15 cellular contexts compared by ENCODE assay signal in the genomic region with DNA sequence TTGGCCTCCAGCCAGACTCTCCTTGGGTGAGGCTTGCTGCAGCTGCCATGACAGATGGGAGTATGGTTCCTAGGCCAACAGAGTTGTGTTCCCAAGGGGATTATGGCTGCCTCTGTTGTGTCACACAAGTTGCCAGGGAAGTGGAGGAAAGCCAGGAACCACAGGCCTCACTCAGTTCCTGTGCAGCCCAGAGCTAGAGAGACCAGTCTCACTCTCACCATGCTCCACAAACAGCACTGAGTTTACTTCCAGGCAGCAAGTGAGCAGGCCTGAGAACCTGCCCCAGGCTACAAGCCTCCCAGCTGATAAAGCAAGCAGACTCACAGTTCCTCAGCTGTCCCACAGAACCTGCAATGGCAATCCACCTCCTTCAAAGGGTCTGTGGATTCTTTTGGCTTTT.
A peak's percentile ranks its signal among the peaks of the same experiment; 100 is the strongest.
DNase-seq lines count a peak whose midpoint lies in the region; ATAC-seq and TF ChIP-seq lines count a peak whose summit lies in the region.
"Had no signal": no experiment of that assay in that cellular context is flagged by ENCODE, and none has a peak within 500 bp of the region (broad histone marks: within the 10 kb centered on the region; RNA-seq: fewer than 3 reads in every experiment).

No MANE protein-coding gene starts in this region.

- no peak overlapping the region for H2AFZ ChIP-seq in PC-3 (ENCODE audit: low read length)
- no peak overlapping the region for H2AFZ ChIP-seq in OCI-LY7 (ENCODE audit: low read length)

- H3K9me2 ChIP-seq in PC-3 (replicated peaks; ENCODE audit: low read length), result no peaks in the 10 kb centered on the region
- H3K9me2 ChIP-seq in OCI-LY7 (ENCODE audit: insufficient read depth, low read length), result no peaks in the 10 kb centered on the region

- H3K4me1 ChIP-seq in PC-3 (ENCODE audit: insufficient read depth, low read length) (no peaks in the 10 kb centered on the region), OCI-LY7 (ENCODE audit: insufficient read depth, low read length, poor library complexity, severe bottlenecking) (no peaks in the 10 kb centered on the region)
- no peaks in the 10 kb centered on the region for H3K4me1 ChIP-seq in effector memory CD4-positive, alpha-beta T cell (ENCODE audit: control insufficient read depth, insufficient read depth, low read length, poor library complexity, severe bottlenecking)
- H3K4me1 ChIP-seq: pancreas, uterus had no signal

- H3K79me2 ChIP-seq in PC-3 (ENCODE audit: low read length) (no peaks in the 10 kb centered on the region), OCI-LY7 (ENCODE audit: insufficient read depth, low read depth, low read length) (no peaks in the 10 kb centered on the region)

- H3K27me3 Mint-ChIP-seq in glutamatergic neuron (ENCODE audit: unreplicated experiment), result no peaks in the 10 kb centered on the region
- H3K27me3 Mint-ChIP-seq: stimulated activated naive B cell treated with anti-CD40 and anti-IgM and Interleukin-4, amounts not matched to agents 10 μg/mL and 1 μg/mL and 100 μg/mL, for 72 hours had no signal

- H3K9me3 Mint-ChIP-seq in glutamatergic neuron (ENCODE audit: unreplicated experiment), result peaks cover 3% of the 10 kb centered on the region

- peak overlapping the region; percentile 49 for H3K27ac Mint-ChIP-seq in glutamatergic neuron (ENCODE audit: unreplicated experiment)
- H3K27ac Mint-ChIP-seq: stimulated activated naive B cell treated with anti-CD40 and anti-IgM and Interleukin-4, amounts not matched to agents 10 μg/mL and 1 μg/mL and 100 μg/mL, for 72 hours had no signal

- DNase-seq in Caki2 (ENCODE audit: low read depth), result peak; percentile 28
- DNase-seq in NCI-H1092 (lab: John Stamatoyannopoulos, UW), result peak; percentile 60
- DNase-seq in PC-3, result peak; percentile 46
- no peak for DNase-seq in glutamatergic neuron
- DNase-seq in OCI-LY7 (ENCODE audit: low spot score), result no peak
- DNase-seq in HuH-7 (ENCODE audit: low spot score), result no peak
- DNase-seq in effector memory CD4-positive, alpha-beta T cell, result no peak
- DNase-seq: activated CD4-positive, CD25-positive, alpha-beta regulatory T cell; activated T-cell treated with anti-CD3 and anti-CD28 coated beads for 4 hours; MM.1S; pancreas; stimulated activated naive B cell treated with anti-CD40 and anti-IgM and Interleukin-4, amounts not matched to agents 10 μg/mL and 1 μg/mL and 100 μg/mL, for 72 hours; uterus had no signal

- no peak for ATAC-seq in PC-3
- ATAC-seq in GM18907 (IDR thresholded peaks at IDR 0.05; ENCODE audit: unreplicated experiment), result no peak
- ATAC-seq: pancreas; stimulated activated naive B cell treated with anti-CD40 and anti-IgM and Interleukin-4, amounts not matched to agents 10 μg/mL and 1 μg/mL and 100 μg/mL, for 72 hours had no signal

- POLR2A ChIA-PET in PC-3 (lab: Charles Lee; ENCODE audit: unreplicated experiment) (no interaction called here), OCI-LY7 (lab: Charles Lee) (no interaction called here)

- H3K9me3 ChIP-seq in PC-3 (ENCODE audit: low read length), result no peaks in the 10 kb centered on the region
- H3K9me3 ChIP-seq in OCI-LY7 (ENCODE audit: low read length), result no peaks in the 10 kb centered on the region
- H3K9me3 ChIP-seq in effector memory CD4-positive, alpha-beta T cell (ENCODE audit: control insufficient read depth, low read length), result no peaks in the 10 kb centered on the region
- H3K9me3 ChIP-seq: pancreas, uterus had no signal

- CTCF ChIA-PET in PC-3 (lab: Charles Lee) (no interaction called here), OCI-LY7 (lab: Charles Lee; ENCODE audit: unreplicated experiment) (no interaction called here)

- peaks cover 9% of the 10 kb centered on the region for H3K36me3 Mint-ChIP-seq in glutamatergic neuron (ENCODE audit: unreplicated experiment)
- H3K36me3 Mint-ChIP-seq: stimulated activated naive B cell treated with anti-CD40 and anti-IgM and Interleukin-4, amounts not matched to agents 10 μg/mL and 1 μg/mL and 100 μg/mL, for 72 hours had no signal

- H3K4me3 ChIP-seq in PC-3 (ENCODE audit: low read length) (no peak overlapping the region), OCI-LY7 (ENCODE audit: low read depth, low read length, poor library complexity, severe bottlenecking) (no peak overlapping the region)
- no peak overlapping the region for H3K4me3 ChIP-seq in effector memory CD4-positive, alpha-beta T cell (ENCODE audit: insufficient read depth, low read depth, low read length, poor library complexity, severe bottlenecking)
- H3K4me3 ChIP-seq: pancreas, SK-N-MC, uterus had no signal

- H4K20me1 ChIP-seq in PC-3 (ENCODE audit: low read length), result no peaks in the 10 kb centered on the region
- no peaks in the 10 kb centered on the region for H4K20me1 ChIP-seq in OCI-LY7 (ENCODE audit: insufficient read depth, low read length)

- in situ Hi-C loops in Caki2 (cut with HindIII; ENCODE audit: low pct_unique_long_range_greater_than_20kb, low sequenced_read_pairs), result no loop called here

- no peaks in the 10 kb centered on the region for H3K27me3 ChIP-seq in PC-3 (ENCODE audit: low read length)
- no peaks in the 10 kb centered on the region for H3K27me3 ChIP-seq in effector memory CD4-positive, alpha-beta T cell (replicated peaks; ENCODE audit: control insufficient read depth, insufficient read depth, low read length, poor library complexity, severe bottlenecking)
- H3K27me3 ChIP-seq: pancreas, uterus had no signal

- no peaks in the 10 kb centered on the region for H3F3A ChIP-seq in PC-3 (ENCODE audit: low read length, unreplicated experiment)

- no peak overlapping the region for H3K4me2 ChIP-seq in PC-3 (ENCODE audit: low read length)
- H3K4me2 ChIP-seq in OCI-LY7 (ENCODE audit: low read length), result no peak overlapping the region

- no peak overlapping the region for H3K9ac ChIP-seq in PC-3 (ENCODE audit: low read length)

- peak overlapping the region; percentile 17; the same call in 1 of the 2 replicates for H3K27ac ChIP-seq in PC-3 (ENCODE audit: low read length)
- no peak overlapping the region for H3K27ac ChIP-seq in OCI-LY7 (ENCODE audit: low read depth, low read length, poor library complexity, severe bottlenecking)
- H3K27ac ChIP-seq in effector memory CD4-positive, alpha-beta T cell (ENCODE audit: insufficient read depth, low read length, poor library complexity, severe bottlenecking), result no peak overlapping the region
- H3K27ac ChIP-seq: pancreas, SK-N-MC, uterus had no signal

- no peaks in the 10 kb centered on the region for H3K4me1 Mint-ChIP-seq in glutamatergic neuron (ENCODE audit: low read depth, unreplicated experiment)
- H3K4me1 Mint-ChIP-seq: stimulated activated naive B cell treated with anti-CD40 and anti-IgM and Interleukin-4, amounts not matched to agents 10 μg/mL and 1 μg/mL and 100 μg/mL, for 72 hours had no signal

- TF ChIP-seq CTCF in PC-3 (conservative IDR thresholded peaks at IDR 0.05; ENCODE audit: low read depth, low read length) (no peak), glutamatergic neuron (IDR thresholded peaks at IDR 0.05; ENCODE audit: partially characterized antibody, unreplicated experiment) (no peak), OCI-LY7 (conservative IDR thresholded peaks at IDR 0.05; ENCODE audit: low read length) (no peak)

- intact Hi-C loops in PC-3 (cut with micrococcal nuclease) (no loop called here), OCI-LY7 (cut with micrococcal nuclease; ENCODE audit: unreplicated experiment) (no loop called here)

- H3K36me3 ChIP-seq in PC-3 (ENCODE audit: low read depth, low read length) (no peaks in the 10 kb centered on the region), OCI-LY7 (ENCODE audit: insufficient read depth, low read length) (no peaks in the 10 kb centered on the region)
- no peaks in the 10 kb centered on the region for H3K36me3 ChIP-seq in effector memory CD4-positive, alpha-beta T cell (ENCODE audit: control insufficient read depth, insufficient read depth, low read length)
- H3K36me3 ChIP-seq: pancreas, uterus had no signal

- no peak overlapping the region for H3K4me3 Mint-ChIP-seq in glutamatergic neuron (ENCODE audit: unreplicated experiment)
- H3K4me3 Mint-ChIP-seq: stimulated activated naive B cell treated with anti-CD40 and anti-IgM and Interleukin-4, amounts not matched to agents 10 μg/mL and 1 μg/mL and 100 μg/mL, for 72 hours had no signal

- BruUV-seq in PC-3 (replicated peaks; lab: Mats Ljungman, UMichigan), result no TSS peak
- BruUV-seq in OCI-LY7 (replicated peaks; lab: Mats Ljungman, UMichigan), result no TSS peak

Comparison
In these comparisons a context has a peak if more than half of its experiments do, and no peak if none do; other contexts are left out.
1. DNase-seq: peak in Caki2 (single experiment), NCI-H1092 (single experiment) and PC-3 (single experiment); none in glutamatergic neuron (single experiment), OCI-LY7 (single experiment), HuH-7 (single experiment) and effector memory CD4-positive, alpha-beta T cell (0 of 3).